In the genomic region with DNA sequence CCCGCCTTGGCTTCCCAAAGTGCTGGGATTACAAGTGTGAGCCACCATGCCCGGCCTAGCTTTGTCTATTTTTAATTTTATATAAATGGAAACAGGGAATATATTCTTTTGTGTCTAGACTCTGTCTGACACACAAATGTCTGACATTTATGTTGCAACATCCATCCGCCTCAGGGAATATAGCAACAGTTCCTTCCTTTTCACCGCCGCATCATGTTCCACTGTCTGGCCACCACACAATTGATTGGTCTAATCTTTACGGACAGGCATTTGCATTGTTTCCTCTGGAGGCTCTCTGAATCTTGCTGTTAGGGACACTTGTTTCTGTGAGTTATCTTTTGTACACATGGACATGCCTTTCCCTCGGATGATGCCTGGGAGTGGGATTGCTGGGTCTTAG, we compare ENCODE assay signal across 28 cellular contexts.
"Had no signal": no experiment of that assay in that cellular context is flagged by ENCODE, and none has a peak within 500 bp of the region (broad histone marks: within the 10 kb centered on the region; RNA-seq: fewer than 3 reads in every experiment).

No MANE protein-coding gene starts in this region.

- H3K9me3 ChIP-seq: gastrocnemius medialis, left lung, pancreas, psoas muscle, right atrium auricular region, thoracic aorta, upper lobe of left lung had no signal

- H3K36me3 Mint-ChIP-seq: activated naive CD4-positive, alpha-beta T cell treated with anti-CD3 and anti-CD28 coated beads, Interleukin-2, amount 50 U/mL, for 24 hours; mesothelial cell of epicardium; naive thymus-derived CD8-positive, alpha-beta T cell; WTC11 had no signal

- H3K4me1 Mint-ChIP-seq: activated CD4-positive, alpha-beta T cell treated with anti-CD3 and anti-CD28 coated beads for 36 hours; activated naive CD4-positive, alpha-beta T cell treated with anti-CD3 and anti-CD28 coated beads, Interleukin-2, amount 50 U/mL, for 24 hours; brain; mesothelial cell of epicardium had no signal

- DNase-seq: activated CD4-positive, alpha-beta T cell treated with anti-CD3 and anti-CD28 coated beads for 36 hours; activated CD4-positive, alpha-beta T cell treated with anti-CD3 and anti-CD28 coated beads, Interleukin-2, amount 50 U/mL, for 48 hours; activated gamma-delta T cell; activated T-cell treated with anti-CD3 and anti-CD28 coated beads for 4 hours; anterior cingulate cortex; caudate nucleus; dermis blood vessel endothelial cell; effector CD8-positive, alpha-beta T cell; gastrocnemius medialis; hippocampal formation; kidney glomerular epithelial cell; left lung; naive thymus-derived CD8-positive, alpha-beta T cell; pancreas; psoas muscle; stimulated activated CD4-positive, alpha-beta T cell treated with anti-CD3 and anti-CD28 coated beads, Interleukin-4, amount 100 ng/mL, for 24 hours; stimulated activated naive CD4-positive, alpha-beta T cell treated with Interleukin-2 at 50 U/mL for 16 hours; T-helper 1 cell; upper lobe of left lung had no signal

- H3K36me3 ChIP-seq: gastrocnemius medialis, left lung, pancreas, right atrium auricular region, thoracic aorta, upper lobe of left lung had no signal

- H3K27ac Mint-ChIP-seq: activated CD4-positive, alpha-beta T cell treated with anti-CD3 and anti-CD28 coated beads for 36 hours; activated naive CD4-positive, alpha-beta T cell treated with anti-CD3 and anti-CD28 coated beads, Interleukin-2, amount 50 U/mL, for 24 hours; activated T-helper 1 cell treated with anti-CD3 and anti-CD28 coated beads, Interleukin-12 subunit alpha, Interleukin-12 subunit beta, Interleukin-2, Interleukin-4 antibody, amounts not matched to agents 30 ng/mL and 10 ng/mL and 1 ng/mL, durations not matched to agents 14 hours and 24 hours and 36 hours; brain; mesothelial cell of epicardium; naive thymus-derived CD8-positive, alpha-beta T cell; WTC11 had no signal

- H3K27me3 ChIP-seq: gastrocnemius medialis, left lung, pancreas, right atrium auricular region, upper lobe of left lung had no signal

- H3K27me3 Mint-ChIP-seq: activated CD4-positive, alpha-beta T cell treated with anti-CD3 and anti-CD28 coated beads for 36 hours; activated naive CD4-positive, alpha-beta T cell treated with anti-CD3 and anti-CD28 coated beads, Interleukin-2, amount 50 U/mL, for 24 hours; brain had no signal

- H3K4me3 Mint-ChIP-seq: activated CD4-positive, alpha-beta T cell treated with anti-CD3 and anti-CD28 coated beads for 36 hours; activated naive CD4-positive, alpha-beta T cell treated with anti-CD3 and anti-CD28 coated beads, Interleukin-2, amount 50 U/mL, for 24 hours; activated T-helper 1 cell treated with anti-CD3 and anti-CD28 coated beads, Interleukin-12 subunit alpha, Interleukin-12 subunit beta, Interleukin-2, Interleukin-4 antibody, amounts not matched to agents 30 ng/mL and 10 ng/mL and 1 ng/mL, durations not matched to agents 14 hours and 24 hours and 36 hours; brain; mesothelial cell of epicardium; naive thymus-derived CD8-positive, alpha-beta T cell; WTC11 had no signal

- ATAC-seq: activated CD4-positive, alpha-beta T cell treated with anti-CD3 and anti-CD28 coated beads for 36 hours; esophagus mucosa; gastrocnemius medialis; left lung; naive thymus-derived CD8-positive, alpha-beta T cell; pancreas; psoas muscle; WTC11 had no signal

- H3K9me3 Mint-ChIP-seq: activated naive CD4-positive, alpha-beta T cell treated with anti-CD3 and anti-CD28 coated beads, Interleukin-2, amount 50 U/mL, for 24 hours; activated T-helper 1 cell treated with anti-CD3 and anti-CD28 coated beads, Interleukin-12 subunit alpha, Interleukin-12 subunit beta, Interleukin-2, Interleukin-4 antibody, amounts not matched to agents 30 ng/mL and 10 ng/mL and 1 ng/mL, durations not matched to agents 14 hours and 24 hours and 36 hours; mesothelial cell of epicardium; naive thymus-derived CD8-positive, alpha-beta T cell had no signal

- H3K27ac ChIP-seq: gastrocnemius medialis, pancreas, psoas muscle, right atrium auricular region, thoracic aorta, upper lobe of left lung had no signal

- H3K4me1 ChIP-seq: gastrocnemius medialis, pancreas, psoas muscle, right atrium auricular region, upper lobe of left lung had no signal

- H3K4me3 ChIP-seq: gastrocnemius medialis, left lung, lung, pancreas, psoas muscle, right atrium auricular region, thoracic aorta, upper lobe of left lung had no signal
